ENCODE assay signal across 1 cellular context in the genomic region with DNA sequence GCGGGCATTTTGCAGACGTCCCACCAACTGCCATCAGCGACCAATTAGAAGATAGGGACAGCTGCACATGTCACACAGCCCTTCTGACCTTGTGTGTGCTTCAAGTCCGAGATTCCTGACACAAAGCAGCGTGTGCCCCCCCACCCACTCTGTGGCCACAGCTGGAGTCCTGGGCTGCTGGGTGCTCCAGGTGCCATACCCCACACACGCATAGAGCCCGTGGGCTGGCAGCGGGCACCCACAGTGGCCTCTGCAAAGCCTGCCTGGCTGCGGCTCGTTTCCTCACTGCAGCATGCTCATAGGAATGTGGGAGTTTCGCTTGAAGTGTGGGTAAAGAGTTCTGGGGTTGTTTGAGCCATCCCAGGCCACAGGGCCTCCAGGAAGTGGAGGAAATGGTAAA.
TF ChIP-seq lines count a peak whose summit lies in the region.

No MANE protein-coding gene starts in this region.

TF ChIP-seq in K562, 482 proteins besides CTCF, POLR2A, EP300 and RAD21:
- peak; percentile 47; the same call in 1 of the 2 replicates for TF ChIP-seq POLR2G (IDR thresholded peaks at IDR 0.05; ENCODE audit: low read depth, low read length)
- no peak for TF ChIP-seq JUND (IDR thresholded peaks at IDR 0.05; ENCODE audit: borderline replicate concordance, low read depth, low read length)
- no peak for TF ChIP-seq JUND (tag; IDR thresholded peaks at IDR 0.05; ENCODE audit: borderline replicate concordance, low read depth, low read length)
